ENCODE assay signal across 20 cellular contexts in the genomic region with DNA sequence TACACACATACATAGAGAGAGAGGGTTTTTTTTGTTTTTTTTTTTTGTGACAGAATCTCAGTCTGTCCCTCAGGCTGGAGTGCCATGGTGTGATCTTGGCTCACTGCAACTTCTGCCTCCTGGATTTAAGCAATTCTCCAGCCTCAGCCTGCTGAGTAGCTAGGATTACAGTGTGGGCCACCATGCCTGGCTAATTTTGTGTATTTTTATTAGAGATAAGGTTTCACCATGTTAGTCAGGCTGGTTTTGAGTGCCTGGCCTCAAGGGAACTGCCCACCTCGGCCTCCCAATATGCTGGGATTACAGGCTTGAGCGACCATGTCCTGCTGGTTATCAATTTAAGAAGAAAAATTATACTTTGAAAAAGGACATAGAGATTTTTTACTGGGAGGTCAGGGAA.
DNase-seq lines count a peak whose midpoint lies in the region; TF ChIP-seq lines count a peak whose summit lies in the region.
"Had no signal": no experiment of that assay in that cellular context is flagged by ENCODE, and none has a peak within 500 bp of the region (broad histone marks: within the 10 kb centered on the region; RNA-seq: fewer than 3 reads in every experiment).

No MANE protein-coding gene starts in this region.

- POLR2A ChIA-PET in PC-9 (lab: Charles Lee; ENCODE audit: unreplicated experiment) = no interaction called here

- no peak overlapping the region for H3K9ac ChIP-seq in trophoblast cell (ENCODE audit: low read length)

- H3K27me3 ChIP-seq in WERI-Rb-1 (ENCODE audit: insufficient read depth, low read depth, severe bottlenecking) (no peaks in the 10 kb centered on the region), trophoblast cell (ENCODE audit: insufficient read depth, low read length) (no peaks in the 10 kb centered on the region), PC-9 (ENCODE audit: insufficient read depth, low read depth) (no peaks in the 10 kb centered on the region)
- H3K27me3 ChIP-seq: MG63 had no signal

- H3K4me3 ChIP-seq in WERI-Rb-1 (ENCODE audit: low read depth, low read length) (no peak overlapping the region), trophoblast cell (ENCODE audit: low read depth, low read length) (no peak overlapping the region), PC-9 (no peak overlapping the region)
- H3K4me3 ChIP-seq: A549, GM23338, MG63 had no signal

- H4K8ac ChIP-seq in trophoblast cell (ENCODE audit: low read depth, low read length) = no peak overlapping the region

- H3K27ac ChIP-seq in WERI-Rb-1 = no peak overlapping the region
- no peak overlapping the region for H3K27ac ChIP-seq in trophoblast cell (ENCODE audit: low read depth, low read length)
- H3K27ac ChIP-seq in PC-9 = no peak overlapping the region
- H3K27ac ChIP-seq: A549 had no signal

- H3K27me3 Mint-ChIP-seq in nephron progenitor cell (ENCODE audit: low read depth, poor library complexity) = no peaks in the 10 kb centered on the region

- CTCF ChIA-PET in PC-9 (lab: Charles Lee) = no interaction called here

- no peaks in the 10 kb centered on the region for H3K9me2 ChIP-seq in PC-9 (ENCODE audit: insufficient read depth)

- no TSS peak for BruUV-seq in PC-9 (replicated peaks; lab: Mats Ljungman, UMichigan)

- H3F3A ChIP-seq in PC-9 (ENCODE audit: insufficient read depth, low read depth) = no peaks in the 10 kb centered on the region

- WGBS in trophoblast cell (ENCODE audit: extremely low coverage, insufficient coverage, insufficient read length) = no CpG with 5 or more reads among the region's 2 CpGs

- H4K91ac ChIP-seq in trophoblast cell (ENCODE audit: low read depth, low read length) = no peak overlapping the region

- DNase-seq in Caki2 (ENCODE audit: low read depth) (peak; percentile 29), WERI-Rb-1 (peak; percentile 14), nephron progenitor cell (peak; percentile 38), trophoblast cell (no peak), PC-9 (no peak), NCI-H2196 treated with DMSO at 0.1 percent for 48 hours (lab: John Stamatoyannopoulos, UW; ENCODE audit: unreplicated experiment) (no peak)
- DNase-seq in stimulated activated CD8-positive, alpha-beta memory T cell treated with anti-CD3 and anti-CD28 coated beads, Interleukin-4, amount 100 ng/mL, for 48 hours = no peak
- DNase-seq: Caco-2, DMS79, HFFc6, Karpas-422, MG63, NCI-H1105, NCI-H1694, NCI-H510A treated with DMSO at 0.1 percent for 48 hours, SHP77 had no signal

- no peak overlapping the region for H2AK5ac ChIP-seq in trophoblast cell (ENCODE audit: low read length)

- no peak overlapping the region for H2BK5ac ChIP-seq in trophoblast cell (ENCODE audit: low read depth, low read length, poor library complexity)

- no peak overlapping the region for H3K18ac ChIP-seq in trophoblast cell (ENCODE audit: low read length)

- H3K4me3 Mint-ChIP-seq in nephron progenitor cell = no peak overlapping the region
- H3K4me3 Mint-ChIP-seq: GM23338; HFFc6; T-helper 1 cell treated with Interleukin-12 subunit alpha and Interleukin-12 subunit beta and Interleukin-4 antibody, amounts not matched to agents 30 μg/mL and 1 μg/mL, for 36 hours had no signal

- H4K20me1 ChIP-seq in PC-9 (ENCODE audit: insufficient read depth) = no peaks in the 10 kb centered on the region

- no peak overlapping the region for H3K4ac ChIP-seq in trophoblast cell (ENCODE audit: low read depth, low read length)

- no peaks in the 10 kb centered on the region for H3K9me3 ChIP-seq in WERI-Rb-1 (ENCODE audit: severe bottlenecking)
- H3K9me3 ChIP-seq in trophoblast cell (ENCODE audit: insufficient read depth, low read depth, low read length) = no peaks in the 10 kb centered on the region
- H3K9me3 ChIP-seq in PC-9 (ENCODE audit: insufficient read depth, low read depth) = no peaks in the 10 kb centered on the region
- H3K9me3 ChIP-seq: Caco-2, MG63 had no signal

- H2BK12ac ChIP-seq in trophoblast cell (ENCODE audit: low read length) = no peak overlapping the region

- no peak for TF ChIP-seq RAD21 in Ishikawa (IDR thresholded peaks at IDR 0.05; ENCODE audit: low read depth)

- in situ Hi-C loops in Caki2 (cut with HindIII; ENCODE audit: low pct_unique_long_range_greater_than_20kb, low sequenced_read_pairs) = no loop called here

- H3K4me2 ChIP-seq in trophoblast cell (ENCODE audit: low read length) = no peak overlapping the region
- H3K4me2 ChIP-seq in PC-9 = no peak overlapping the region
- H3K4me2 ChIP-seq: A549, GM23338 had no signal

- H3K79me2 ChIP-seq in trophoblast cell (ENCODE audit: control insufficient read depth, insufficient read depth, low read length, poor library complexity) (no peaks in the 10 kb centered on the region), PC-9 (ENCODE audit: low read depth) (no peaks in the 10 kb centered on the region)

- H2AFZ ChIP-seq in trophoblast cell (ENCODE audit: insufficient read depth, low read length, poor library complexity) (no peak overlapping the region), PC-9 (no peak overlapping the region)
- H2AFZ ChIP-seq: GM23338 had no signal

- peak overlapping the region; percentile 26 for H3K27ac Mint-ChIP-seq in nephron progenitor cell
- H3K27ac Mint-ChIP-seq: GM23338; HFFc6; T-helper 1 cell treated with Interleukin-12 subunit alpha and Interleukin-12 subunit beta and Interleukin-4 antibody, amounts not matched to agents 30 μg/mL and 1 μg/mL, for 36 hours had no signal

- H2BK120ac ChIP-seq in trophoblast cell (ENCODE audit: insufficient read depth, low read length, poor library complexity) = no peak overlapping the region

- TF ChIP-seq EP300 in Ishikawa (IDR thresholded peaks at IDR 0.05; ENCODE audit: borderline replicate concordance) = no peak

- TF ChIP-seq CTCF in WERI-Rb-1 (IDR thresholded peaks at IDR 0.05; ENCODE audit: low read depth, low read length) (no peak), nephron progenitor cell (IDR thresholded peaks at IDR 0.05) (no peak), PC-9 (conservative IDR thresholded peaks at IDR 0.05) (no peak)

- peaks cover 11% of the 10 kb centered on the region for H3K9me3 Mint-ChIP-seq in nephron progenitor cell

- no peaks in the 10 kb centered on the region for H3K36me3 Mint-ChIP-seq in nephron progenitor cell (ENCODE audit: low read depth)

- no peak overlapping the region for H3K23ac ChIP-seq in trophoblast cell (ENCODE audit: low read length)

- peaks cover 14% of the 10 kb centered on the region for H3K4me1 Mint-ChIP-seq in nephron progenitor cell
- H3K4me1 Mint-ChIP-seq: GM23338 had no signal

- intact Hi-C loops in PC-9 (cut with micrococcal nuclease; ENCODE audit: unreplicated experiment) = no loop called here

- no peak overlapping the region for H3K14ac ChIP-seq in trophoblast cell (ENCODE audit: low read length)

- H3K79me1 ChIP-seq in trophoblast cell (ENCODE audit: low read length) = no peaks in the 10 kb centered on the region

- H3K4me1 ChIP-seq in trophoblast cell (ENCODE audit: control insufficient read depth in 1 of 2, insufficient read depth in 2 of 2, low read length in 2 of 2) (no peaks in the 10 kb centered on the region), PC-9 (replicated peaks; ENCODE audit: insufficient read depth) (no peaks in the 10 kb centered on the region)
- H3K4me1 ChIP-seq: A549, Caco-2 had no signal

- H3K36me3 ChIP-seq in WERI-Rb-1 (no peaks in the 10 kb centered on the region), trophoblast cell (ENCODE audit: control insufficient read depth in 1 of 2, insufficient read depth in 2 of 2, low read length in 2 of 2) (no peaks in the 10 kb centered on the region), PC-9 (ENCODE audit: low read depth) (no peaks in the 10 kb centered on the region)
- H3K36me3 ChIP-seq: MG63 had no signal

- H4K12ac ChIP-seq in trophoblast cell (ENCODE audit: low read depth, low read length) = no peak overlapping the region

TF ChIP-seq in Ishikawa, 13 proteins besides CTCF, POLR2A, EP300 and RAD21:
- TF ChIP-seq NFIC (IDR thresholded peaks at IDR 0.05) (peak; percentile 15; the same call in 1 of the 2 replicates), TAF1 (IDR thresholded peaks at IDR 0.05; ENCODE audit: low read depth) (no peak)

Comparison
In these comparisons a context has a peak if more than half of its experiments do, and no peak if none do; other contexts are left out.
1. DNase-seq: peak in Caki2 (single experiment), WERI-Rb-1 (single experiment) and nephron progenitor cell (single experiment); none in trophoblast cell (0 of 2), PC-9 (0 of 2), stimulated activated CD8-positive, alpha-beta memory T cell treated with anti-CD3 and anti-CD28 coated beads, Interleukin-4, amount 100 ng/mL, for 48 hours (single experiment) and NCI-H2196 treated with DMSO at 0.1 percent for 48 hours (single experiment).